ENCODE assay signal across 1 cellular context in genomic region chr11:118610773-118611432, GRCh38.
TF ChIP-seq lines count a peak whose summit lies in the region.

No MANE protein-coding gene starts in this region.

TF ChIP-seq in K562, 482 proteins besides CTCF, POLR2A, EP300 and RAD21 (continued from another document and continues in another):
- peak; percentile 68 for TF ChIP-seq SMC3 (conservative IDR thresholded peaks at IDR 0.05; ENCODE audit: insufficient read depth, low read depth, low read length)
- peak; percentile 53; the same call in 1 of the 2 replicates for TF ChIP-seq MYC (IDR thresholded peaks at IDR 0.05; ENCODE audit: low read depth, low read length)
- no peak for TF ChIP-seq MYC (CRISPR knock-in tag; IDR thresholded peaks at IDR 0.05; ENCODE audit: borderline replicate concordance, low read depth)
- peak; percentile 82 for TF ChIP-seq ZBTB2 (IDR thresholded peaks at IDR 0.05)
- no peak for TF ChIP-seq KDM2B (CRISPR knock-in tag; IDR thresholded peaks at IDR 0.05)
- peak; percentile 75 for TF ChIP-seq GATAD2A (IDR thresholded peaks at IDR 0.05)
- peak; percentile 66; the same call in 1 of the 2 replicates for TF ChIP-seq SMARCC2 (IDR thresholded peaks at IDR 0.05; ENCODE audit: low read depth)
- no peak for TF ChIP-seq REST (CRISPR knock-in tag; IDR thresholded peaks at IDR 0.05; ENCODE audit: low read depth)
- peak; percentile 71; the same call in 1 of the 2 replicates for TF ChIP-seq ADNP (tag; IDR thresholded peaks at IDR 0.05)
- TF ChIP-seq SP2 (IDR thresholded peaks at IDR 0.05; ENCODE audit: extremely low read depth, low read depth, low read length, poor library complexity, severe bottlenecking), result no peak
- TF ChIP-seq GABPB1 (CRISPR knock-in tag; IDR thresholded peaks at IDR 0.05), result peak; percentile 66
- TF ChIP-seq GATA2 (CRISPR knock-in tag; IDR thresholded peaks at IDR 0.05), result peak; percentile 56
- TF ChIP-seq CCNT2 (IDR thresholded peaks at IDR 0.05; ENCODE audit: borderline replicate concordance, extremely low read depth, insufficient read length, low read depth, low read length), result peak; percentile 94
- peak; percentile 38 to 54 for TF ChIP-seq AFF1 (IDR thresholded peaks at IDR 0.05; ENCODE audit: low read depth in 1 of 2, partially characterized antibody in 2 of 2)
- peak; percentile 53; the same call in 1 of the 2 replicates for TF ChIP-seq NKRF (IDR thresholded peaks at IDR 0.05; ENCODE audit: borderline replicate concordance)
- TF ChIP-seq PRDM10 (IDR thresholded peaks at IDR 0.05; ENCODE audit: partially characterized antibody), result peak; percentile 23
- no peak for TF ChIP-seq ARID3B (CRISPR knock-in tag; IDR thresholded peaks at IDR 0.05; ENCODE audit: borderline replicate concordance)
- TF ChIP-seq HDAC1 (IDR thresholded peaks at IDR 0.05), result peak; percentile 18 to 80; a peak in 2 of 4 replicates
- TF ChIP-seq DACH1 (IDR thresholded peaks at IDR 0.05; ENCODE audit: partially characterized antibody), result peak; percentile 28
- 0 out of 2 replicates have a peak, but pooled peaks have one; percentile 7 for TF ChIP-seq JUND (IDR thresholded peaks at IDR 0.05; ENCODE audit: borderline replicate concordance, low read depth, low read length)
- TF ChIP-seq JUND (tag; IDR thresholded peaks at IDR 0.05; ENCODE audit: borderline replicate concordance, low read depth, low read length), result no peak; the same call in 2 of the 3 replicates
- peak; percentile 16; the same call in 1 of the 2 replicates for TF ChIP-seq ZNF121 (CRISPR knock-in tag; conservative IDR thresholded peaks at IDR 0.05)
- peak in 2 of 3 experiments; percentile 29 to 51 for TF ChIP-seq YY1 (IDR thresholded peaks at IDR 0.05; ENCODE audit: borderline replicate concordance in 1 of 3, control insufficient read depth in 1 of 3, extremely low read depth in 1 of 3, insufficient read depth in 3 of 3, insufficient read length in 1 of 3, insufficient replicate concordance in 2 of 3, low read depth in 1 of 3, low read length in 2 of 3)
- TF ChIP-seq CBFA2T3 (IDR thresholded peaks at IDR 0.05), result peak; percentile 87
- TF ChIP-seq KDM1A (IDR thresholded peaks at IDR 0.05), result peak in 1 of 2 experiments; percentile 71; a peak in 2 of 4 replicates
- peak; percentile 48 to 84 for TF ChIP-seq E2F6 (IDR thresholded peaks at IDR 0.05; ENCODE audit: borderline replicate concordance in 1 of 2, extremely low read depth in 1 of 2, insufficient read depth in 1 of 2, insufficient read length in 1 of 2, low read depth in 1 of 2, low read length in 1 of 2, poor library complexity in 1 of 2, severe bottlenecking in 1 of 2)
- 0 out of 2 replicates have a peak, but pooled peaks have one; percentile 55 for TF ChIP-seq HNRNPL (IDR thresholded peaks at IDR 0.05; ENCODE audit: low read depth, low read length)
- 0 out of 2 replicates have a peak, but pooled peaks have one; percentile 9 for TF ChIP-seq PHF8 (IDR thresholded peaks at IDR 0.05; ENCODE audit: borderline replicate concordance, low read length)
- peak; percentile 91 for TF ChIP-seq RB1 (IDR thresholded peaks at IDR 0.05; ENCODE audit: low read depth)
- TF ChIP-seq TCF3 (CRISPR knock-in tag; IDR thresholded peaks at IDR 0.05), result peak; percentile 45; the same call in 1 of the 2 replicates
- no peak for TF ChIP-seq PTTG1 (tag; IDR thresholded peaks at IDR 0.05; ENCODE audit: low read depth)
- no peak for TF ChIP-seq SRSF9 (IDR thresholded peaks at IDR 0.05; ENCODE audit: borderline replicate concordance, low read depth, low read length)
- no peak for TF ChIP-seq ZNF444 (CRISPR knock-in tag; IDR thresholded peaks at IDR 0.05)
- TF ChIP-seq AFF4 (CRISPR knock-in tag; IDR thresholded peaks at IDR 0.05), result 0 out of 2 replicates have a peak, but pooled peaks have one; percentile 48
- TF ChIP-seq ZFX (CRISPR knock-in tag; IDR thresholded peaks at IDR 0.05), result peak; percentile 64; the same call in 1 of the 2 replicates
